In genomic region chr1:157137773-157138219, GRCh38 we compare ENCODE assay signal across 8 cellular contexts. TPM values are rescaled to one million over a fixed set of nuclear protein-coding genes. Genes with fewer than 3 reads are reported as not detected.
DNase-seq lines count a peak whose midpoint lies in the region; ATAC-seq and TF ChIP-seq lines count a peak whose summit lies in the region.

No MANE protein-coding gene starts in this region.

- peaks cover 72% of the 10 kb centered on the region for H3K4me1 Mint-ChIP-seq in activated T-cell treated with anti-CD3 and anti-CD28 coated beads, Interleukin-2, amount 50 U/mL, for 4 hours (ENCODE audit: low read depth)
- H3K4me1 Mint-ChIP-seq in osteocyte (ENCODE audit: unreplicated experiment) = peaks cover 31% of the 10 kb centered on the region

- peak overlapping the region; percentile 91 for H3K4me3 ChIP-seq in OCI-LY3 (ENCODE audit: low read length)
- H3K4me3 ChIP-seq in epithelial cell of proximal tubule (ENCODE audit: low read depth, low read length) = peak overlapping the region; percentile 98

- peaks cover 34% of the 10 kb centered on the region for H3K36me3 ChIP-seq in OCI-LY3 (replicated peaks; ENCODE audit: low read depth, low read length)

- no peaks in the 10 kb centered on the region for H3K27me3 ChIP-seq in OCI-LY3 (ENCODE audit: low read depth, low read length)

- peak overlapping the region; percentile 89 for H3K4me2 ChIP-seq in OCI-LY3 (ENCODE audit: low read length)

- peak overlapping the region; percentile 76 for H3K27ac ChIP-seq in OCI-LY3 (ENCODE audit: low read length)

- peak overlapping the region; percentile 82 for H3K9ac ChIP-seq in OCI-LY3 (ENCODE audit: low read length)

- H3K27me3 Mint-ChIP-seq in activated T-cell treated with anti-CD3 and anti-CD28 coated beads, Interleukin-2, amount 50 U/mL, for 4 hours (ENCODE audit: low read depth) = no peaks in the 10 kb centered on the region
- H3K27me3 Mint-ChIP-seq in osteocyte (ENCODE audit: unreplicated experiment) = no peaks in the 10 kb centered on the region

- peak; percentile 8 to 11 for ATAC-seq in activated T-cell treated with anti-CD3 and anti-CD28 coated beads, Interleukin-2, amount 50 U/mL, for 4 hours

- H4K20me1 ChIP-seq in OCI-LY3 (ENCODE audit: insufficient read depth, low read length) = peaks cover 23% of the 10 kb centered on the region

- peak overlapping the region; percentile 88 for H3K27ac Mint-ChIP-seq in osteocyte (ENCODE audit: unreplicated experiment)

- peak overlapping the region; percentile 98 for H3K4me3 Mint-ChIP-seq in activated T-cell treated with anti-CD3 and anti-CD28 coated beads, Interleukin-2, amount 50 U/mL, for 4 hours
- H3K4me3 Mint-ChIP-seq in osteocyte (ENCODE audit: unreplicated experiment) = peak overlapping the region; percentile 95

- no peaks in the 10 kb centered on the region for H3K9me3 ChIP-seq in OCI-LY3 (ENCODE audit: insufficient read depth, low read length)

- H3K4me1 ChIP-seq in OCI-LY3 (ENCODE audit: low read length) = peaks cover 54% of the 10 kb centered on the region

- no peak for DNase-seq in activated T-cell treated with anti-CD3 and anti-CD28 coated beads, Interleukin-2, amount 50 U/mL, for 4 hours
- DNase-seq in activated T-cell treated with anti-CD3 and anti-CD28 coated beads, Interleukin-2, amount 50 U/mL, for 48 hours = no peak
- DNase-seq in epithelial cell of proximal tubule (ENCODE audit: low read depth) (no peak), osteocyte (ENCODE audit: extremely low spot score, unreplicated experiment) (no peak), CD1c-positive myeloid dendritic cell (ENCODE audit: extremely low spot score) (no peak), KBM-7 (no peak), HuH-7.5 (ENCODE audit: low spot score) (no peak)

- peaks cover 30% of the 10 kb centered on the region for H3K36me3 Mint-ChIP-seq in activated T-cell treated with anti-CD3 and anti-CD28 coated beads, Interleukin-2, amount 50 U/mL, for 4 hours (ENCODE audit: insufficient read depth)
- peaks cover 28% of the 10 kb centered on the region for H3K36me3 Mint-ChIP-seq in osteocyte (ENCODE audit: unreplicated experiment)

- no peaks in the 10 kb centered on the region for H3K9me3 Mint-ChIP-seq in activated T-cell treated with anti-CD3 and anti-CD28 coated beads, Interleukin-2, amount 50 U/mL, for 4 hours
- H3K9me3 Mint-ChIP-seq in osteocyte (ENCODE audit: unreplicated experiment) = no peaks in the 10 kb centered on the region

- no peak for TF ChIP-seq CTCF in OCI-LY3 (IDR thresholded peaks at IDR 0.05; ENCODE audit: low read depth, low read length)
- no peak for TF ChIP-seq CTCF in epithelial cell of proximal tubule (conservative IDR thresholded peaks at IDR 0.05; ENCODE audit: low read depth, low read length)
- TF ChIP-seq CTCF in osteocyte (IDR thresholded peaks at IDR 0.05) = no peak

- in situ Hi-C loops in KBM-7 (cut with MboI; ENCODE audit: low pct_unique_long_range_greater_than_20kb, low sequenced_read_pairs) = no loop called here

- H2AFZ ChIP-seq in OCI-LY3 (ENCODE audit: low read depth, low read length) = no peak overlapping the region

- peaks cover 57% of the 10 kb centered on the region for H3K79me2 ChIP-seq in OCI-LY3 (ENCODE audit: low read length)

RNA-seq across cellular contexts. Expression of gene ETV3, which starts 0.4 kb away (rescaled TPM):
- total RNA-seq in activated T-cell treated with anti-CD3 and anti-CD28 coated beads, Interleukin-2, amount 50 U/mL, for 4 hours = 10 to 100 TPM; 20.3 to 23.5 (median 21.2) TPM
- total RNA-seq in epithelial cell of proximal tubule (6.9 and 7.7 TPM in 2 replicates), osteocyte (27.7 and 28.5 TPM in 2 replicates)

RNA-seq across cellular contexts. Expression of gene ETV3L, which starts 38.2 kb away (rescaled TPM):
- total RNA-seq in activated T-cell treated with anti-CD3 and anti-CD28 coated beads, Interleukin-2, amount 50 U/mL, for 4 hours = not detected
- total RNA-seq in epithelial cell of proximal tubule (not detected in 2 replicates), osteocyte (not detected in 2 replicates)
